1 cellular context compared by ENCODE assay signal in the genomic region with DNA sequence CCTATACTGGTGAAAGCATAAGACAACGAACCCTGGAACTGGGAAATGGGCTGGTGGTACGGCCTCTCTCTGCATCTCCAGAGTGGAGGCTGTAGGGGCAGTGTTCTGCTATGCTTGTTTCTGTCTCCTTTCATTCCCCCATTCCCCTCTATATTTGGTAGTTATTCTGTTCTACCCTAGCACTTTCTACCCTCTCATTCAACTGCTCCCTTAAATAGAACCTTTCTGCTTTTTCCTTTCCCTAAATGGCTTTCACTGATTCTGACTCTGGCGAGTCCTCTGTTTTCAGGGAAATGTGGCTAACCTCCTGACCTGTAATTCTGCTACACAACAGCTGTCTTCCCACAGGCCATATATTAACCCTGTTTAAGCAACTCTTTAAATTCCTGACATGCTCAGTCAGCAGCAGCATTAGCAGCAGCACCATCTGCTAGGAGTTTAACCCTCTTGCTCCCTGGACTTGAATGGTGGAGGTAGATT.
TF ChIP-seq lines count a peak whose summit lies in the region.

No MANE protein-coding gene starts in this region.

TF ChIP-seq in K562, 482 proteins besides CTCF, POLR2A, EP300 and RAD21 (continued from another document):
- TF ChIP-seq, protein P1, sequence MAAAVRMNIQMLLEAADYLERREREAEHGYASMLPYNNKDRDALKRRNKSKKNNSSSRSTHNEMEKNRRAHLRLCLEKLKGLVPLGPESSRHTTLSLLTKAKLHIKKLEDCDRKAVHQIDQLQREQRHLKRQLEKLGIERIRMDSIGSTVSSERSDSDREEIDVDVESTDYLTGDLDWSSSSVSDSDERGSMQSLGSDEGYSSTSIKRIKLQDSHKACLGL (CRISPR knock-in tag; IDR thresholded peaks at IDR 0.05; ENCODE audit: borderline replicate concordance, poor library complexity, severe bottlenecking), result no peak
- no peak for TF ChIP-seq LEF1 (IDR thresholded peaks at IDR 0.05)
- peak; percentile 24; the same call in 1 of the 2 replicates for TF ChIP-seq TCF3 (CRISPR knock-in tag; IDR thresholded peaks at IDR 0.05)
- peak; percentile 43 for TF ChIP-seq TEAD4 (IDR thresholded peaks at IDR 0.05; ENCODE audit: low read length)
- no peak for TF ChIP-seq TEAD4 (CRISPR knock-in tag; IDR thresholded peaks at IDR 0.05; ENCODE audit: borderline replicate concordance)
- no peak for TF ChIP-seq ZNF586 (CRISPR knock-in tag; conservative IDR thresholded peaks at IDR 0.05)
- no peak for TF ChIP-seq ZNF77 (CRISPR knock-in tag; IDR thresholded peaks at IDR 0.05)
- TF ChIP-seq CBFA2T3 (IDR thresholded peaks at IDR 0.05), result peak; percentile 36; the same call in 1 of the 2 replicates
